7 cellular contexts compared by ENCODE assay signal in genomic region chr22:33018232-33018864, GRCh38.
DNase-seq lines count a peak whose midpoint lies in the region; TF ChIP-seq lines count a peak whose summit lies in the region.

No MANE protein-coding gene starts in this region.

- H3K27ac ChIP-seq in VCaP, result no peak overlapping the region

- no peaks in the 10 kb centered on the region for H3K36me3 ChIP-seq in GM06990 (ENCODE audit: control insufficient read depth, insufficient read depth, low read length)

- H3K27me3 ChIP-seq in GM06990 (replicated peaks; ENCODE audit: control insufficient read depth, insufficient read depth, low read length), result no peaks in the 10 kb centered on the region

- H3K4me3 ChIP-seq in GM06990 (replicated peaks; ENCODE audit: low read depth, low read length) (no peak overlapping the region), LNCaP clone FGC (ENCODE audit: low read depth, low read length) (no peak overlapping the region)

- TF ChIP-seq CTCF in GM06990 (IDR thresholded peaks at IDR 0.05; ENCODE audit: insufficient read depth, low read length, poor library complexity, severe bottlenecking) (peak; percentile 95), LNCaP clone FGC (IDR thresholded peaks at IDR 0.05; ENCODE audit: control insufficient read depth, extremely low read depth, insufficient read depth) (peak; percentile 78), VCaP (conservative IDR thresholded peaks at IDR 0.05) (peak; percentile 92)

- peak; percentile 11 for DNase-seq in GM06990 (ENCODE audit: extremely low read depth, insufficient read length)
- DNase-seq in LNCaP clone FGC (ENCODE audit: low read depth), result no peak
- DNase-seq in ecto neural progenitor cell (ENCODE audit: low spot score), result peak; percentile 78
- DNase-seq in medulla oblongata (ENCODE audit: extremely low spot score), result peak; percentile 67
- peak; percentile 13 for DNase-seq in stromal cell of bone marrow (ENCODE audit: low read depth)
- DNase-seq in NCI-H2081 treated with DMSO at 0.1 percent for 48 hours (lab: John Stamatoyannopoulos, UW), result no peak

Comparison
In these comparisons a context has a peak if more than half of its experiments do, and no peak if none do; other contexts are left out.
1. DNase-seq: peak in GM06990 (single experiment), ecto neural progenitor cell (single experiment), medulla oblongata (single experiment) and stromal cell of bone marrow (single experiment); none in LNCaP clone FGC (single experiment) and NCI-H2081 treated with DMSO at 0.1 percent for 48 hours (single experiment).
2. Peak in every context shown above with its lines, with median percentiles within 50 percentile points of each other: CTCF ChIP-seq.